In genomic region chr2:69241039-69241586, GRCh38 we compare ENCODE assay signal across 18 cellular contexts.
A peak's percentile ranks its signal among the peaks of the same experiment; 100 is the strongest.
DNase-seq lines count a peak whose midpoint lies in the region; ATAC-seq and TF ChIP-seq lines count a peak whose summit lies in the region.
"Had no signal": no experiment of that assay in that cellular context is flagged by ENCODE, and none has a peak within 500 bp of the region (broad histone marks: within the 10 kb centered on the region; RNA-seq: fewer than 3 reads in every experiment).

No MANE protein-coding gene starts in this region.

- H3K27me3 ChIP-seq in heart right ventricle (no peaks in the 10 kb centered on the region), vagina (no peaks in the 10 kb centered on the region)
- H3K27me3 ChIP-seq: breast epithelium, spleen, suprapubic skin had no signal

- 44 to 70% methylated on average over 7 of the region's 7 CpGs for WGBS in heart right ventricle, 2 donors

- ATAC-seq in heart right ventricle (peak in 7 of 8 donors; percentile 32 to 77 (median 56)), HG02678 (IDR thresholded peaks at IDR 0.05; ENCODE audit: unreplicated experiment) (no peak), WTC11 (no peak)
- ATAC-seq: activated CD4-positive, CD25-positive, alpha-beta regulatory T cell treated with anti-CD3 and anti-CD28 coated beads, Interleukin-2, amount 50 U/mL, for 24 hours; natural killer cell had no signal

- H3K4me1 Mint-ChIP-seq in WTC11: peaks cover 6% of the 10 kb centered on the region; the same call in 1 of the 2 replicates
- H3K4me1 Mint-ChIP-seq: natural killer cell had no signal

- no peak for TF ChIP-seq CTCF in heart right ventricle (IDR thresholded peaks at IDR 0.05)
- no peak for TF ChIP-seq CTCF in vagina (IDR thresholded peaks at IDR 0.05)
- no peak for TF ChIP-seq CTCF in WTC11 (IDR thresholded peaks at IDR 0.05)

- H3K9me3 ChIP-seq in heart right ventricle (no peaks in the 10 kb centered on the region), vagina (no peaks in the 10 kb centered on the region)
- H3K9me3 ChIP-seq: breast epithelium, spleen, suprapubic skin had no signal

- DNase-seq in heart right ventricle: no peak
- DNase-seq in cardiac septum (ENCODE audit: low spot score): no peak
- DNase-seq in NCI-H748 treated with DMSO at 0.1 percent for 48 hours (lab: John Stamatoyannopoulos, UW): peak; percentile 73
- DNase-seq in fibroblast of the conjunctiva (ENCODE audit: low read depth): peak; percentile 56
- peak in 1 of 2 donors; percentile 11 for DNase-seq in vagina (ENCODE audit: extremely low spot score in 2 of 2)
- DNase-seq in ureter (ENCODE audit: low spot score): no peak
- DNase-seq in WTC11 (ENCODE audit: low spot score): no peak
- DNase-seq: AML-193, GDM1, natural killer cell, spleen, T-helper 2 cell had no signal

- H3K36me3 ChIP-seq in heart right ventricle (peaks cover 0 to 7% (median 0%) of the 10 kb centered on the region in 9 donors), vagina (no peaks in the 10 kb centered on the region)
- H3K36me3 ChIP-seq: breast epithelium, spleen, suprapubic skin had no signal

- POLR2A ChIA-PET in WTC11 (lab: Charles Lee): no interaction called here

- CTCF ChIA-PET in WTC11 (lab: Charles Lee): interaction anchor here (1.3 kb wide), 1 partner anchor 298 kb away, joined by 3 read pairs; no protein-coding TSS in a partner anchor

- H3K27ac ChIP-seq in heart right ventricle (peak overlapping the region in 4 of 10 donors; percentile 10 to 35 (median 24)), vagina (peak overlapping the region; percentile 60)
- H3K27ac ChIP-seq: spleen, suprapubic skin had no signal

- H3K36me3 Mint-ChIP-seq in WTC11: peaks cover 4% of the 10 kb centered on the region
- H3K36me3 Mint-ChIP-seq: natural killer cell had no signal

- no peak overlapping the region for H3K4me3 Mint-ChIP-seq in WTC11
- H3K4me3 Mint-ChIP-seq: activated T-helper 1 cell treated with anti-CD3 and anti-CD28 coated beads, Interleukin-12 subunit alpha, Interleukin-12 subunit beta, Interleukin-2, Interleukin-4 antibody, amounts not matched to agents 30 ng/mL and 10 ng/mL and 1 ng/mL, durations not matched to agents 14 hours and 24 hours and 36 hours; dendritic cell treated with granulocyte-macrophage colony-stimulating factor and Interleukin-4, amounts not matched to agents 40 ng/mL and 50 ng/mL, for 4 days; natural killer cell had no signal

- intact Hi-C loops in heart right ventricle (cut with DNase I): no loop called here
- intact Hi-C loops in cardiac septum (cut with DNase I): no loop called here
- intact Hi-C loops in vagina (cut with DNase I): no loop called here

- H3K4me1 ChIP-seq in heart right ventricle (peaks cover 0 to 19% (median 6%) of the 10 kb centered on the region in 9 donors), vagina (peaks cover 46% of the 10 kb centered on the region)
- H3K4me1 ChIP-seq: breast epithelium had no signal

- H3K4me3 ChIP-seq in heart right ventricle: no peak overlapping the region
- H3K4me3 ChIP-seq in vagina: no peak overlapping the region
- H3K4me3 ChIP-seq: breast epithelium, spleen, suprapubic skin had no signal

- H3K27ac Mint-ChIP-seq in WTC11: no peak overlapping the region
- H3K27ac Mint-ChIP-seq: activated T-helper 1 cell treated with anti-CD3 and anti-CD28 coated beads, Interleukin-12 subunit alpha, Interleukin-12 subunit beta, Interleukin-2, Interleukin-4 antibody, amounts not matched to agents 30 ng/mL and 10 ng/mL and 1 ng/mL, durations not matched to agents 14 hours and 24 hours and 36 hours; dendritic cell treated with granulocyte-macrophage colony-stimulating factor and Interleukin-4, amounts not matched to agents 40 ng/mL and 50 ng/mL, for 4 days; natural killer cell had no signal

- no peaks in the 10 kb centered on the region for H3K9me3 Mint-ChIP-seq in WTC11
- H3K9me3 Mint-ChIP-seq: activated T-helper 1 cell treated with anti-CD3 and anti-CD28 coated beads, Interleukin-12 subunit alpha, Interleukin-12 subunit beta, Interleukin-2, Interleukin-4 antibody, amounts not matched to agents 30 ng/mL and 10 ng/mL and 1 ng/mL, durations not matched to agents 14 hours and 24 hours and 36 hours; dendritic cell treated with granulocyte-macrophage colony-stimulating factor and Interleukin-4, amounts not matched to agents 40 ng/mL and 50 ng/mL, for 4 days; natural killer cell had no signal

- no peaks in the 10 kb centered on the region for H3K27me3 Mint-ChIP-seq in WTC11 (ENCODE audit: low read depth)

- no peak for TF ChIP-seq POLR2A in vagina (IDR thresholded peaks at IDR 0.05)

TF ChIP-seq in WTC11, 78 proteins besides CTCF, POLR2A, EP300 and RAD21 (continues in another document):
- TF ChIP-seq ZNF423 (CRISPR knock-in tag; IDR thresholded peaks at IDR 0.05) (no peak), MYBL2 (CRISPR knock-in tag; IDR thresholded peaks at IDR 0.05) (no peak), PRRX2 (CRISPR knock-in tag; IDR thresholded peaks at IDR 0.05) (no peak), ZNF512 (CRISPR knock-in tag; IDR thresholded peaks at IDR 0.05; ENCODE audit: borderline replicate concordance) (no peak), AFF4 (CRISPR knock-in tag; IDR thresholded peaks at IDR 0.05; ENCODE audit: borderline replicate concordance) (no peak), ZNF396 (CRISPR knock-in tag; IDR thresholded peaks at IDR 0.05; ENCODE audit: borderline replicate concordance) (no peak), TP53 (CRISPR knock-in tag; IDR thresholded peaks at IDR 0.05) (no peak), ZBTB21 (CRISPR knock-in tag; IDR thresholded peaks at IDR 0.05; ENCODE audit: borderline replicate concordance) (no peak), ZNF416 (CRISPR knock-in tag; IDR thresholded peaks at IDR 0.05) (no peak)
- TF ChIP-seq, protein P1, sequence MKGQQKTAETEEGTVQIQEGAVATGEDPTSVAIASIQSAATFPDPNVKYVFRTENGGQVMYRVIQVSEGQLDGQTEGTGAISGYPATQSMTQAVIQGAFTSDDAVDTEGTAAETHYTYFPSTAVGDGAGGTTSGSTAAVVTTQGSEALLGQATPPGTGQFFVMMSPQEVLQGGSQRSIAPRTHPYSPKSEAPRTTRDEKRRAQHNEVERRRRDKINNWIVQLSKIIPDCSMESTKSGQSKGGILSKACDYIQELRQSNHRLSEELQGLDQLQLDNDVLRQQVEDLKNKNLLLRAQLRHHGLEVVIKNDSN (CRISPR knock-in tag; IDR thresholded peaks at IDR 0.05): no peak
- TF ChIP-seq, protein P2, sequence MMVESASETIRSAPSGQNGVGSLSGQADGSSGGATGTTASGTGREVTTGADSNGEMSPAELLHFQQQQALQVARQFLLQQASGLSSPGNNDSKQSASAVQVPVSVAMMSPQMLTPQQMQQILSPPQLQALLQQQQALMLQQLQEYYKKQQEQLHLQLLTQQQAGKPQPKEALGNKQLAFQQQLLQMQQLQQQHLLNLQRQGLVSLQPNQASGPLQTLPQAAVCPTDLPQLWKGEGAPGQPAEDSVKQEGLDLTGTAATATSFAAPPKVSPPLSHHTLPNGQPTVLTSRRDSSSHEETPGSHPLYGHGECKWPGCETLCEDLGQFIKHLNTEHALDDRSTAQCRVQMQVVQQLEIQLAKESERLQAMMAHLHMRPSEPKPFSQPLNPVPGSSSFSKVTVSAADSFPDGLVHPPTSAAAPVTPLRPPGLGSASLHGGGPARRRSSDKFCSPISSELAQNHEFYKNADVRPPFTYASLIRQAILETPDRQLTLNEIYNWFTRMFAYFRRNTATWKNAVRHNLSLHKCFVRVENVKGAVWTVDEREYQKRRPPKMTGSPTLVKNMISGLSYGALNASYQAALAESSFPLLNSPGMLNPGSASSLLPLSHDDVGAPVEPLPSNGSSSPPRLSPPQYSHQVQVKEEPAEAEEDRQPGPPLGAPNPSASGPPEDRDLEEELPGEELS (CRISPR knock-in tag; IDR thresholded peaks at IDR 0.05): no peak

Comparison
In these comparisons a context has a peak if more than half of its experiments do, and no peak if none do; other contexts are left out.
1. ATAC-seq: peak in heart right ventricle (7 of 8); none in HG02678 (single experiment) and WTC11 (single experiment).
2. DNase-seq: peak in NCI-H748 treated with DMSO at 0.1 percent for 48 hours (single experiment) and fibroblast of the conjunctiva (single experiment); none in heart right ventricle (0 of 2), cardiac septum (single experiment), ureter (single experiment) and WTC11 (single experiment).